27 cellular contexts compared by ENCODE assay signal in genomic region chr1:243549791-243550190, GRCh38.
DNase-seq lines count a peak whose midpoint lies in the region; ATAC-seq, FAIRE-seq and TF ChIP-seq lines count a peak whose summit lies in the region.
"Had no signal": no experiment of that assay in that cellular context is flagged by ENCODE, and none has a peak within 500 bp of the region (broad histone marks: within the 10 kb centered on the region; RNA-seq: fewer than 3 reads in every experiment).

No MANE protein-coding gene starts in this region.

- no peak for FAIRE-seq in A549 (lab: Jason Lieb, UNC)
- FAIRE-seq: endometrium, pancreas, small intestine had no signal

- TF ChIP-seq CTCF in A549 (IDR thresholded peaks at IDR 0.05): no peak
- TF ChIP-seq CTCF in brain microvascular endothelial cell (IDR thresholded peaks at IDR 0.05; ENCODE audit: low read depth, low read length, missing control alignments): no peak

- H3K4me1 ChIP-seq in A549: peaks cover 13% of the 10 kb centered on the region
- H3K4me1 ChIP-seq: pancreas, upper lobe of right lung had no signal

- H3K27ac ChIP-seq in A549 (peak overlapping the region in 1 of 2 experiments; percentile 7; a peak in 1 of 6 replicates), brain microvascular endothelial cell (peak overlapping the region; percentile 75)
- H3K27ac ChIP-seq: KMS-11, pancreas, upper lobe of right lung, VCaP had no signal

- CTCF ChIA-PET in A549 (lab: Yijun Ruan, JAX): no interaction called here

- in situ Hi-C loops in brain microvascular endothelial cell (cut with HindIII; ENCODE audit: low pct_ligation_motif_present, low sequenced_read_pairs): no loop called here

- POLR2A ChIA-PET in A549 (lab: Yijun Ruan, JAX): no interaction called here

- ATAC-seq in A549: no peak
- ATAC-seq: left lobe of liver, pancreas, upper lobe of right lung had no signal

- TF ChIP-seq EP300 in A549 (IDR thresholded peaks at IDR 0.05): no peak

- no peak for TF ChIP-seq RAD21 in A549 (conservative IDR thresholded peaks at IDR 0.05 in 1 of 2, IDR thresholded peaks at IDR 0.05 in 1 of 2)

- H3K27me3 ChIP-seq in brain microvascular endothelial cell (replicated peaks): no peaks in the 10 kb centered on the region
- H3K27me3 ChIP-seq: pancreas, upper lobe of right lung had no signal

- TF ChIP-seq POLR2A in A549 (IDR thresholded peaks at IDR 0.05; ENCODE audit: low read length): no peak

- H3K36me3 ChIP-seq in brain microvascular endothelial cell (replicated peaks): no peaks in the 10 kb centered on the region
- H3K36me3 ChIP-seq: pancreas, upper lobe of right lung had no signal

- DNase-seq in A549 (ENCODE audit: low read depth in 1 of 2, low spot score in 1 of 2): no peak
- peak; percentile 18 for DNase-seq in LHCN-M2 (ENCODE audit: low read depth)
- DNase-seq in brain microvascular endothelial cell: no peak
- DNase-seq in iris pigment epithelial cell (ENCODE audit: low read depth): peak; percentile 74
- DNase-seq in NCI-H128 (lab: John Stamatoyannopoulos, UW; ENCODE audit: unreplicated experiment): no peak
- DNase-seq in GM03348 (ENCODE audit: low spot score): no peak
- no peak for DNase-seq in effector CD4-positive, alpha-beta T cell
- DNase-seq in activated effector memory CD4-positive, alpha-beta T cell treated with anti-CD3 and anti-CD28 coated beads, Interleukin-2, amount 50 U/mL, for 16 hours: no peak
- DNase-seq: 8988T; activated CD4-positive, alpha-beta T cell treated with anti-CD3 and anti-CD28 coated beads, Interleukin-2, amount 10 ng/mL, durations not matched to agents 24 days and 14 days; activated CD8-positive, alpha-beta memory T cell treated with anti-CD3 and anti-CD28 coated beads for 24 hours; activated gamma-delta T cell treated with Interleukin-2 at 50 U/mL for 16 hours; DND-41; GOT3; immature natural killer cell; NCI-H1436 treated with DMSO at 0.1 percent for 48 hours; NCI-H2107; NCI-H748 treated with DMSO at 0.1 percent for 48 hours; pancreas; small intestine; stimulated activated naive CD4-positive, alpha-beta T cell; T1000; upper lobe of right lung had no signal

- no peaks in the 10 kb centered on the region for H3K9me3 ChIP-seq in A549
- H3K9me3 ChIP-seq: pancreas, upper lobe of right lung had no signal

- H3K4me2 ChIP-seq in A549: peak overlapping the region; percentile 19; the same call in 2 of the 3 replicates
- H3K4me2 ChIP-seq: KMS-11 had no signal

- H3K4me3 ChIP-seq in A549 (no peak overlapping the region), brain microvascular endothelial cell (ENCODE audit: low read depth, low read length) (no peak overlapping the region)
- H3K4me3 ChIP-seq: pancreas, upper lobe of right lung had no signal

TF ChIP-seq in A549, 52 proteins besides CTCF, POLR2A, EP300 and RAD21:
- no peak for TF ChIP-seq KDM1A (IDR thresholded peaks at IDR 0.05; ENCODE audit: low read depth)
- no peak for TF ChIP-seq ZNF302 (CRISPR knock-in tag; IDR thresholded peaks at IDR 0.05)
- TF ChIP-seq, protein P1, sequence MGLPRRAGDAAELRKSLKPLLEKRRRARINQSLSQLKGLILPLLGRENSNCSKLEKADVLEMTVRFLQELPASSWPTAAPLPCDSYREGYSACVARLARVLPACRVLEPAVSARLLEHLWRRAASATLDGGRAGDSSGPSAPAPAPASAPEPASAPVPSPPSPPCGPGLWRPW (IDR thresholded peaks at IDR 0.05): no peak
- TF ChIP-seq REST (IDR thresholded peaks at IDR 0.05): no peak
- TF ChIP-seq MAFK (IDR thresholded peaks at IDR 0.05; ENCODE audit: partially characterized antibody): no peak
- TF ChIP-seq RCOR1 (IDR thresholded peaks at IDR 0.05; ENCODE audit: low read depth, low read length): no peak
- TF ChIP-seq HOXB13 (CRISPR knock-in tag; IDR thresholded peaks at IDR 0.05; ENCODE audit: low read depth): no peak
- no peak for TF ChIP-seq TFCP2L1 (CRISPR knock-in tag; IDR thresholded peaks at IDR 0.05)
- TF ChIP-seq KDM5A (IDR thresholded peaks at IDR 0.05): no peak
- no peak for TF ChIP-seq ZFP36 (IDR thresholded peaks at IDR 0.05; ENCODE audit: borderline replicate concordance, partially characterized antibody)

Comparison
In these comparisons a context has a peak if more than half of its experiments do, and no peak if none do; other contexts are left out.
1. DNase-seq: peak in LHCN-M2 (single experiment) and iris pigment epithelial cell (single experiment); none in A549 (0 of 2), brain microvascular endothelial cell (single experiment), NCI-H128 (single experiment), GM03348 (single experiment), effector CD4-positive, alpha-beta T cell (single experiment) and activated effector memory CD4-positive, alpha-beta T cell treated with anti-CD3 and anti-CD28 coated beads, Interleukin-2, amount 50 U/mL, for 16 hours (single experiment).